Comparison of ENCODE assay signal across 8 cellular contexts in genomic region chr18:46756559-46757201, GRCh38. TPM values are rescaled to one million over a fixed set of nuclear protein-coding genes. Genes with fewer than 3 reads are reported as not detected.
DNase-seq lines count a peak whose midpoint lies in the region; ATAC-seq and TF ChIP-seq lines count a peak whose summit lies in the region.

TSS of gene ST8SIA5 (minus strand) at chr18:46757053. CDS start at chr18:46756508, 545 bp downstream.

- H3K27me3 ChIP-seq in SJCRH30 (no peaks in the 10 kb centered on the region), skeletal muscle tissue (ENCODE audit: control insufficient read depth in 3 of 3, insufficient read depth in 3 of 3, low read length in 3 of 3) (peaks cover 3 to 5% (median 4%) of the 10 kb centered on the region in 3 donors)

- no peaks in the 10 kb centered on the region for H3K36me3 ChIP-seq in SJCRH30
- H3K36me3 ChIP-seq in skeletal muscle tissue (ENCODE audit: control insufficient read depth in 3 of 3, insufficient read depth in 3 of 3, low read length in 3 of 3), result no peaks in the 10 kb centered on the region

- peak within 1 kb of the TSS; percentile 59 to 75 (median 75) for H3K9ac ChIP-seq in skeletal muscle tissue (ENCODE audit: low read depth in 1 of 3, low read length in 3 of 3)

- no peaks in the 10 kb centered on the region for H3K9me3 ChIP-seq in SJCRH30 (replicated peaks)
- H3K9me3 ChIP-seq in skeletal muscle tissue (ENCODE audit: control insufficient read depth in 3 of 3, low read length in 3 of 3), result no peaks in the 10 kb centered on the region

- H3K4me1 ChIP-seq in SJCRH30, result peaks cover 9% of the 10 kb centered on the region
- H3K4me1 ChIP-seq in skeletal muscle tissue (ENCODE audit: control insufficient read depth in 3 of 3, insufficient read depth in 3 of 3, low read length in 3 of 3), result peaks cover 0 to 45% (median 25%) of the 10 kb centered on the region in 3 donors

- peak; percentile 52 for ATAC-seq in Right ventricle myocardium superior (ENCODE audit: poor library complexity)
- no peak for ATAC-seq in Right ventricle myocardium inferior
- ATAC-seq in HG03378 (IDR thresholded peaks at IDR 0.05; ENCODE audit: unreplicated experiment), result no peak

- H3K4me3 ChIP-seq in SJCRH30 (peak within 1 kb of the TSS; percentile 73), fibroblast of villous mesenchyme (ENCODE audit: low read depth, low read length) (peak within 1 kb of the TSS; percentile 12), skeletal muscle tissue (ENCODE audit: low read length in 3 of 3) (peak within 1 kb of the TSS; percentile 54 to 72 (median 61))

- peak within 1 kb of the TSS; percentile 89 for H3K27ac ChIP-seq in SJCRH30
- peak within 1 kb of the TSS; percentile 81 for H3K27ac ChIP-seq in skeletal muscle tissue (ENCODE audit: low read depth, low read length)

- intact Hi-C loops in Right ventricle myocardium superior (cut with DNase I) (no loop called here), Right ventricle myocardium inferior (cut with DNase I) (no loop called here)

- TF ChIP-seq CTCF in fibroblast of villous mesenchyme (IDR thresholded peaks at IDR 0.05; ENCODE audit: insufficient read depth, low read depth, low read length), result no peak

- DNase-seq in Right ventricle myocardium superior (no peak), Right ventricle myocardium inferior (ENCODE audit: missing footprints) (no peak), SJCRH30 (peak; percentile 49 to 54), fibroblast of villous mesenchyme (ENCODE audit: low read depth) (no peak), inferior parietal cortex (ENCODE audit: extremely low spot score) (no peak), RKO (ENCODE audit: low spot score) (no peak)

RNA-seq across cellular contexts. Expression of gene ST8SIA5, which starts in this region (rescaled TPM):
- total RNA-seq in Right ventricle myocardium superior (1.5 TPM), Right ventricle myocardium inferior (2.6 TPM), fibroblast of villous mesenchyme (under 0.01 TPM in 1 of 2 replicates, not detected in the other), skeletal muscle tissue (2.1 TPM)
- 3.2 and 3.8 TPM in 2 replicates for total RNA-seq in SJCRH30 (2014; rRNA removed; shearing (Covaris generic))

Comparison
In these comparisons a context has a peak if more than half of its experiments do, and no peak if none do; other contexts are left out.
1. DNase-seq: peak in SJCRH30 (2 of 2); none in Right ventricle myocardium superior (single experiment), Right ventricle myocardium inferior (single experiment), fibroblast of villous mesenchyme (single experiment), inferior parietal cortex (single experiment) and RKO (single experiment).
2. H3K4me3 ChIP-seq: peak in every context shown above with its lines; median percentile 73 in SJCRH30; 61 in skeletal muscle tissue; 12 in fibroblast of villous mesenchyme.